Comparison of ENCODE assay signal across 5 cellular contexts in the genomic region with DNA sequence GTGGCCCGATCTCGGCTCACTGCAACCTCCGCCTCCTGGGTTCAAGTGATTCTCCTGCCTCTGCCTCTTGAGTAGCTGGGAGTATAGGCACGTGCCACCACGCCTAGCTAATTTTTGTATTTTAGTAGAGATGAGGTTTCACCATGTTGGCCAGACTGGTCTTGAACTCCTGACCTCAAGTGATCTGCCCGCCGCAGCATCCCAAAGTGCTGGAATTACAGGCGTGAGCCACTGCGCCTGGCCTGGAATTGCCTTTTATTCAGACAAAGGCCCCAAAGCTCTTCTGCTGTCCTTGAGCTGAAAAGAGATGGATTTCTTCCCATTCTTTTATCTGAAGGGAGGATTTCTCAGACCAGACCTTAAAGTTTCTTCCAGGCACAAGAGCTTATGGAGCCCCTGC. TPM values are rescaled to one million over a fixed set of nuclear protein-coding genes. Genes with fewer than 3 reads are reported as not detected.
"Had no signal": no experiment of that assay in that cellular context is flagged by ENCODE, and none has a peak within 500 bp of the region (broad histone marks: within the 10 kb centered on the region; RNA-seq: fewer than 3 reads in every experiment).

No MANE protein-coding gene starts in this region.

RNA-seq across cellular contexts. Expression of a gene that starts 51.3 kb away (rescaled TPM):
- total RNA-seq: GM23248, H4, H7, HepG2, HFFc6 had no signal
- polyA plus RNA-seq: GM23248, HepG2 had no signal
